Comparison of ENCODE assay signal across 1 cellular context in the genomic region with DNA sequence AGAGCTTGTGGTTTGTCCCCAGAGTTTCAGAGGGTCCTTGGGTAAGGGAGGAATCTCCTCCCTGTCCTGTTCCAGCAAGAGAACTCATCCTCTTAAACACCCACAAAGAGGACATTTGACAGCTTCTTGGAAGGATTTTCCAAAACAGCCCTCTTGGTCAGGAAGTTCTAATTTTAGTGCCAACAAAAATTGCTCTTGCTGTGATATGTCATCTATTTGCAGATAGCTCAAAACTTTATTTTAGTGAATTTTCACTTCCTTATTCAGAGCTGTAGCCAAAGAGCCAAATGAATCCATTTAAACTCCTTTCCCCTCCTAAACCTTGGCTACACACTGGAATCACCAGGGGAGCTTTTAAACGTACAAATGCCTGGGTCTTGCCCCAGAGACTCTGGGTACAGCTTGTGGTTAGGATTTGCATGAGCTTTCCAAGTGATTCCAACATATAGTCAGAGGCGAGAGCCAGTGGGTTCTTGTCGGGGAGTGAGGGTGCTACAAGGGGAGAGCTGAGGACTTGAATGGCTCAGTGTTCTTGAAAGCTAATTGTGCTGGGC.
A peak's percentile ranks its signal among the peaks of the same experiment; 100 is the strongest.
TF ChIP-seq lines count a peak whose summit lies in the region.

No MANE protein-coding gene starts in this region.

TF ChIP-seq in GM12878, 131 proteins besides CTCF, POLR2A, EP300 and RAD21 (continued from another document):
- TF ChIP-seq, protein P1, sequence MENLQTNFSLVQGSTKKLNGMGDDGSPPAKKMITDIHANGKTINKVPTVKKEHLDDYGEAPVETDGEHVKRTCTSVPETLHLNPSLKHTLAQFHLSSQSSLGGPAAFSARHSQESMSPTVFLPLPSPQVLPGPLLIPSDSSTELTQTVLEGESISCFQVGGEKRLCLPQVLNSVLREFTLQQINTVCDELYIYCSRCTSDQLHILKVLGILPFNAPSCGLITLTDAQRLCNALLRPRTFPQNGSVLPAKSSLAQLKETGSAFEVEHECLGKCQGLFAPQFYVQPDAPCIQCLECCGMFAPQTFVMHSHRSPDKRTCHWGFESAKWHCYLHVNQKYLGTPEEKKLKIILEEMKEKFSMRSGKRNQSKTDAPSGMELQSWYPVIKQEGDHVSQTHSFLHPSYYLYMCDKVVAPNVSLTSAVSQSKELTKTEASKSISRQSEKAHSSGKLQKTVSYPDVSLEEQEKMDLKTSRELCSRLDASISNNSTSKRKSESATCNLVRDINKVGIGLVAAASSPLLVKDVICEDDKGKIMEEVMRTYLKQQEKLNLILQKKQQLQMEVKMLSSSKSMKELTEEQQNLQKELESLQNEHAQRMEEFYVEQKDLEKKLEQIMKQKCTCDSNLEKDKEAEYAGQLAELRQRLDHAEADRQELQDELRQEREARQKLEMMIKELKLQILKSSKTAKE (IDR thresholded peaks at IDR 0.05; ENCODE audit: low read depth, poor library complexity, severe bottlenecking) = peak; percentile 40
- TF ChIP-seq HDAC6 (IDR thresholded peaks at IDR 0.05; ENCODE audit: unreplicated experiment) (no peak), HDGF (IDR thresholded peaks at IDR 0.05) (no peak), ZBTB40 (IDR thresholded peaks at IDR 0.05; ENCODE audit: borderline replicate concordance) (peak; percentile 59; the same call in 1 of the 2 replicates), POLR2AphosphoS5 (IDR thresholded peaks at IDR 0.05; ENCODE audit: low read length) (no peak), IKZF2 (IDR thresholded peaks at IDR 0.05) (peak; percentile 75 to 79; a peak in 3 of 4 replicates), NBN (IDR thresholded peaks at IDR 0.05) (no peak), EZH2 (IDR thresholded peaks at IDR 0.05; ENCODE audit: borderline replicate concordance, control insufficient read depth, low read depth, low read length) (no peak), KLF5 (IDR thresholded peaks at IDR 0.05; ENCODE audit: partially characterized antibody) (no peak), USF1 (IDR thresholded peaks at IDR 0.05; ENCODE audit: borderline replicate concordance, extremely low read length, insufficient read depth, low read depth, low read length) (no peak), DPF2 (IDR thresholded peaks at IDR 0.05) (0 out of 2 replicates have a peak, but pooled peaks have one; percentile 28), BCLAF1 (IDR thresholded peaks at IDR 0.05) (no peak), CHD2 (IDR thresholded peaks at IDR 0.05; ENCODE audit: borderline replicate concordance, low read depth, low read length) (no peak), ATF7 (IDR thresholded peaks at IDR 0.05; ENCODE audit: low read depth) (no peak), SPI1 (IDR thresholded peaks at IDR 0.05; ENCODE audit: borderline replicate concordance, insufficient read depth, low read depth, low read length) (peak; percentile 92), GATAD2B (conservative IDR thresholded peaks at IDR 0.05; ENCODE audit: low read depth) (0 out of 2 replicates have a peak, but pooled peaks have one; percentile 23), SMARCA5 (IDR thresholded peaks at IDR 0.05) (no peak), EED (IDR thresholded peaks at IDR 0.05; ENCODE audit: low read depth) (peak; percentile 78), MLLT1 (IDR thresholded peaks at IDR 0.05) (no peak), FOXM1 (IDR thresholded peaks at IDR 0.05; ENCODE audit: low read depth, low read length) (peak; percentile 57; the same call in 1 of the 2 replicates)
- TF ChIP-seq, protein P2, sequence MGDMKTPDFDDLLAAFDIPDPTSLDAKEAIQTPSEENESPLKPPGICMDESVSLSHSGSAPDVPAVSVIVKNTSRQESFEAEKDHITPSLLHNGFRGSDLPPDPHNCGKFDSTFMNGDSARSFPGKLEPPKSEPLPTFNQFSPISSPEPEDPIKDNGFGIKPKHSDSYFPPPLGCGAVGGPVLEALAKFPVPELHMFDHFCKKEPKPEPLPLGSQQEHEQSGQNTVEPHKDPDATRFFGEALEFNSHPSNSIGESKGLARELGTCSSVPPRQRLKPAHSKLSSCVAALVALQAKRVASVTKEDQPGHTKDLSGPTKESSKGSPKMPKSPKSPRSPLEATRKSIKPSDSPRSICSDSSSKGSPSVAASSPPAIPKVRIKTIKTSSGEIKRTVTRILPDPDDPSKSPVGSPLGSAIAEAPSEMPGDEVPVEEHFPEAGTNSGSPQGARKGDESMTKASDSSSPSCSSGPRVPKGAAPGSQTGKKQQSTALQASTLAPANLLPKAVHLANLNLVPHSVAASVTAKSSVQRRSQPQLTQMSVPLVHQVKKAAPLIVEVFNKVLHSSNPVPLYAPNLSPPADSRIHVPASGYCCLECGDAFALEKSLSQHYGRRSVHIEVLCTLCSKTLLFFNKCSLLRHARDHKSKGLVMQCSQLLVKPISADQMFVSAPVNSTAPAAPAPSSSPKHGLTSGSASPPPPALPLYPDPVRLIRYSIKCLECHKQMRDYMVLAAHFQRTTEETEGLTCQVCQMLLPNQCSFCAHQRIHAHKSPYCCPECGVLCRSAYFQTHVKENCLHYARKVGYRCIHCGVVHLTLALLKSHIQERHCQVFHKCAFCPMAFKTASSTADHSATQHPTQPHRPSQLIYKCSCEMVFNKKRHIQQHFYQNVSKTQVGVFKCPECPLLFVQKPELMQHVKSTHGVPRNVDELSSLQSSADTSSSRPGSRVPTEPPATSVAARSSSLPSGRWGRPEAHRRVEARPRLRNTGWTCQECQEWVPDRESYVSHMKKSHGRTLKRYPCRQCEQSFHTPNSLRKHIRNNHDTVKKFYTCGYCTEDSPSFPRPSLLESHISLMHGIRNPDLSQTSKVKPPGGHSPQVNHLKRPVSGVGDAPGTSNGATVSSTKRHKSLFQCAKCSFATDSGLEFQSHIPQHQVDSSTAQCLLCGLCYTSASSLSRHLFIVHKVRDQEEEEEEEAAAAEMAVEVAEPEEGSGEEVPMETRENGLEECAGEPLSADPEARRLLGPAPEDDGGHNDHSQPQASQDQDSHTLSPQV (IDR thresholded peaks at IDR 0.05) = no peak
- TF ChIP-seq, protein P3, sequence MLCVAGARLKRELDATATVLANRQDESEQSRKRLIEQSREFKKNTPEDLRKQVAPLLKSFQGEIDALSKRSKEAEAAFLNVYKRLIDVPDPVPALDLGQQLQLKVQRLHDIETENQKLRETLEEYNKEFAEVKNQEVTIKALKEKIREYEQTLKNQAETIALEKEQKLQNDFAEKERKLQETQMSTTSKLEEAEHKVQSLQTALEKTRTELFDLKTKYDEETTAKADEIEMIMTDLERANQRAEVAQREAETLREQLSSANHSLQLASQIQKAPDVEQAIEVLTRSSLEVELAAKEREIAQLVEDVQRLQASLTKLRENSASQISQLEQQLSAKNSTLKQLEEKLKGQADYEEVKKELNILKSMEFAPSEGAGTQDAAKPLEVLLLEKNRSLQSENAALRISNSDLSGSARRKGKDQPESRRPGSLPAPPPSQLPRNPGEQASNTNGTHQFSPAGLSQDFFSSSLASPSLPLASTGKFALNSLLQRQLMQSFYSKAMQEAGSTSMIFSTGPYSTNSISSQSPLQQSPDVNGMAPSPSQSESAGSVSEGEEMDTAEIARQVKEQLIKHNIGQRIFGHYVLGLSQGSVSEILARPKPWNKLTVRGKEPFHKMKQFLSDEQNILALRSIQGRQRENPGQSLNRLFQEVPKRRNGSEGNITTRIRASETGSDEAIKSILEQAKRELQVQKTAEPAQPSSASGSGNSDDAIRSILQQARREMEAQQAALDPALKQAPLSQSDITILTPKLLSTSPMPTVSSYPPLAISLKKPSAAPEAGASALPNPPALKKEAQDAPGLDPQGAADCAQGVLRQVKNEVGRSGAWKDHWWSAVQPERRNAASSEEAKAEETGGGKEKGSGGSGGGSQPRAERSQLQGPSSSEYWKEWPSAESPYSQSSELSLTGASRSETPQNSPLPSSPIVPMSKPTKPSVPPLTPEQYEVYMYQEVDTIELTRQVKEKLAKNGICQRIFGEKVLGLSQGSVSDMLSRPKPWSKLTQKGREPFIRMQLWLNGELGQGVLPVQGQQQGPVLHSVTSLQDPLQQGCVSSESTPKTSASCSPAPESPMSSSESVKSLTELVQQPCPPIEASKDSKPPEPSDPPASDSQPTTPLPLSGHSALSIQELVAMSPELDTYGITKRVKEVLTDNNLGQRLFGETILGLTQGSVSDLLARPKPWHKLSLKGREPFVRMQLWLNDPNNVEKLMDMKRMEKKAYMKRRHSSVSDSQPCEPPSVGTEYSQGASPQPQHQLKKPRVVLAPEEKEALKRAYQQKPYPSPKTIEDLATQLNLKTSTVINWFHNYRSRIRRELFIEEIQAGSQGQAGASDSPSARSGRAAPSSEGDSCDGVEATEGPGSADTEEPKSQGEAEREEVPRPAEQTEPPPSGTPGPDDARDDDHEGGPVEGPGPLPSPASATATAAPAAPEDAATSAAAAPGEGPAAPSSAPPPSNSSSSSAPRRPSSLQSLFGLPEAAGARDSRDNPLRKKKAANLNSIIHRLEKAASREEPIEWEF (IDR thresholded peaks at IDR 0.05; ENCODE audit: insufficient replicate concordance, low read depth, low read length) = no peak
